ENCODE assay signal across 23 cellular contexts in the genomic region with DNA sequence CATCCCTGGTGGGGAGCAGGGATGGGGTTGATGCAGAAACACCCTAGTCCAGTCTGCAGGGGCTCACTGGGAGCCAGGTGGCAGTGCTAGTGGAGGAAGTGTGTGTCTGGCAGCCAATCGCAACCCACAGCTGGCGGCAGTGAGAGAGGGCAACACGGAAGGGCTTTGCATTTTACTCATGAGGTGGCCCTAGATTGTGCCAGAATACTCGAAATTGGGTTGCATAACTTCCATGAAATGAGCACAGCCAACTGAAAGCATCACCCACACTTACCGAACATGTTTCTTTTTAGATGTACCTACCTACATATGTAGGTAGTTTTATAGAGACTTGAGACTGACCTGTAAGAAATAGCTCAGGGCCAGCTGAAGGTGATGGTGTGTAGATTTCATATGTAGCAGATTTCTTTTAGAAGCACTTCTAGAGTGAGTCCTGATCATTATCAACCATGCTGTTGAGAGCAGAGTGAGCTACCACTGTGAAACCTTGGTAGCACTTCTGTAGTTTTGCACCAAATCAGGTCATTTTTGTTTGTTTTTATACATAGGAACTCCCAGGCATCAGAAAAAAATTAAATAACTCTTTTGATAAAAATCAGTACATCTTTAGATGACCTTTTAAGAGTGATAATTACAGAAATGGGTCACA. TPM values are rescaled to one million over a fixed set of nuclear protein-coding genes. Genes with fewer than 3 reads are reported as not detected.
DNase-seq lines count a peak whose midpoint lies in the region; ATAC-seq and TF ChIP-seq lines count a peak whose summit lies in the region.
"Had no signal": no experiment of that assay in that cellular context is flagged by ENCODE, and none has a peak within 500 bp of the region (broad histone marks: within the 10 kb centered on the region; RNA-seq: fewer than 3 reads in every experiment).

No MANE protein-coding gene starts in this region.

- H3K4me1 Mint-ChIP-seq in activated T-cell treated with anti-CD3 and anti-CD28 coated beads, Interleukin-2, amount 50 U/mL, for 24 hours (ENCODE audit: low read depth) = peaks cover 75% of the 10 kb centered on the region
- H3K4me1 Mint-ChIP-seq in activated T-cell treated with anti-CD3 and anti-CD28 coated beads, Interleukin-2, amount 50 U/mL, for 72 hours (ENCODE audit: low read depth) = peaks cover 46% of the 10 kb centered on the region
- peaks cover 79% of the 10 kb centered on the region for H3K4me1 Mint-ChIP-seq in stimulated activated naive CD8-positive, alpha-beta T cell treated with anti-CD3 and anti-CD28 coated beads, Interleukin-15, Interleukin-2, amounts not matched to agents 100 ng/mL and 50 ng/mL, for 24 hours (ENCODE audit: low read depth)
- H3K4me1 Mint-ChIP-seq: CD14-positive monocyte had no signal

- no peak overlapping the region for H3K4me3 ChIP-seq in right atrium auricular region
- H3K4me3 ChIP-seq: adrenal gland, dorsolateral prefrontal cortex, gastrocnemius medialis, GM23248, skin epidermis, upper lobe of left lung had no signal

- H3K9me3 Mint-ChIP-seq in activated T-cell treated with anti-CD3 and anti-CD28 coated beads, Interleukin-2, amount 50 U/mL, for 24 hours = peaks cover 38% of the 10 kb centered on the region
- H3K9me3 Mint-ChIP-seq in activated T-cell treated with anti-CD3 and anti-CD28 coated beads, Interleukin-2, amount 50 U/mL, for 72 hours = peaks cover 14 to 19% of the 10 kb centered on the region in 2 donors
- H3K9me3 Mint-ChIP-seq in stimulated activated naive CD8-positive, alpha-beta T cell treated with anti-CD3 and anti-CD28 coated beads, Interleukin-15, Interleukin-2, amounts not matched to agents 100 ng/mL and 50 ng/mL, for 24 hours = peaks cover 30% of the 10 kb centered on the region

- H3K36me3 ChIP-seq in right atrium auricular region = peaks cover 14% of the 10 kb centered on the region
- H3K36me3 ChIP-seq: adrenal gland, gastrocnemius medialis had no signal

- H3K36me3 Mint-ChIP-seq in activated T-cell treated with anti-CD3 and anti-CD28 coated beads, Interleukin-2, amount 50 U/mL, for 24 hours (ENCODE audit: low read depth) = peaks cover 97% of the 10 kb centered on the region
- peaks cover 51 to 65% of the 10 kb centered on the region in 2 donors for H3K36me3 Mint-ChIP-seq in activated T-cell treated with anti-CD3 and anti-CD28 coated beads, Interleukin-2, amount 50 U/mL, for 72 hours (ENCODE audit: insufficient read depth in 2 of 2)
- peaks cover 94% of the 10 kb centered on the region for H3K36me3 Mint-ChIP-seq in stimulated activated naive CD8-positive, alpha-beta T cell treated with anti-CD3 and anti-CD28 coated beads, Interleukin-15, Interleukin-2, amounts not matched to agents 100 ng/mL and 50 ng/mL, for 24 hours (ENCODE audit: low read depth)

- no peaks in the 10 kb centered on the region for H3K4me1 ChIP-seq in right atrium auricular region
- H3K4me1 ChIP-seq: adrenal gland, gastrocnemius medialis, upper lobe of left lung had no signal

- peak in 1 of 2 donors; percentile 15 for ATAC-seq in activated T-cell treated with anti-CD3 and anti-CD28 coated beads, Interleukin-2, amount 50 U/mL, for 72 hours (replicated peaks in 1 of 2)
- ATAC-seq: gastrocnemius medialis had no signal

- peaks cover 3 to 18% of the 10 kb centered on the region in 2 donors for H3K9me3 ChIP-seq in right atrium auricular region
- H3K9me3 ChIP-seq: adrenal gland, gastrocnemius medialis had no signal

- no peaks in the 10 kb centered on the region for H3K27me3 ChIP-seq in right atrium auricular region
- H3K27me3 ChIP-seq: adrenal gland, dorsolateral prefrontal cortex, gastrocnemius medialis, upper lobe of left lung had no signal

- H3K27ac ChIP-seq in right atrium auricular region = no peak overlapping the region
- H3K27ac ChIP-seq: adrenal gland, dorsolateral prefrontal cortex, gastrocnemius medialis, GM23248 had no signal

- H3K27me3 Mint-ChIP-seq in activated T-cell treated with anti-CD3 and anti-CD28 coated beads, Interleukin-2, amount 50 U/mL, for 24 hours = no peaks in the 10 kb centered on the region
- no peaks in the 10 kb centered on the region for H3K27me3 Mint-ChIP-seq in activated T-cell treated with anti-CD3 and anti-CD28 coated beads, Interleukin-2, amount 50 U/mL, for 72 hours (ENCODE audit: low read depth)
- H3K27me3 Mint-ChIP-seq in stimulated activated naive CD8-positive, alpha-beta T cell treated with anti-CD3 and anti-CD28 coated beads, Interleukin-15, Interleukin-2, amounts not matched to agents 100 ng/mL and 50 ng/mL, for 24 hours = no peaks in the 10 kb centered on the region

- peak overlapping the region; percentile 62 for H3K4me3 Mint-ChIP-seq in activated T-cell treated with anti-CD3 and anti-CD28 coated beads, Interleukin-2, amount 50 U/mL, for 24 hours
- H3K4me3 Mint-ChIP-seq in activated T-cell treated with anti-CD3 and anti-CD28 coated beads, Interleukin-2, amount 50 U/mL, for 72 hours = peak overlapping the region; percentile 49 to 80
- peak overlapping the region; percentile 69 for H3K4me3 Mint-ChIP-seq in stimulated activated naive CD8-positive, alpha-beta T cell treated with anti-CD3 and anti-CD28 coated beads, Interleukin-15, Interleukin-2, amounts not matched to agents 100 ng/mL and 50 ng/mL, for 24 hours
- H3K4me3 Mint-ChIP-seq: CD14-positive monocyte had no signal

- TF ChIP-seq CTCF in right atrium auricular region (IDR thresholded peaks at IDR 0.05) = no peak

- H3K27ac Mint-ChIP-seq in activated T-cell treated with anti-CD3 and anti-CD28 coated beads, Interleukin-2, amount 50 U/mL, for 24 hours = peak overlapping the region; percentile 97
- H3K27ac Mint-ChIP-seq in activated T-cell treated with anti-CD3 and anti-CD28 coated beads, Interleukin-2, amount 50 U/mL, for 72 hours = peak overlapping the region; percentile 97
- H3K27ac Mint-ChIP-seq in stimulated activated naive CD8-positive, alpha-beta T cell treated with anti-CD3 and anti-CD28 coated beads, Interleukin-15, Interleukin-2, amounts not matched to agents 100 ng/mL and 50 ng/mL, for 24 hours = peak overlapping the region; percentile 95
- H3K27ac Mint-ChIP-seq: CD14-positive monocyte, progenitor cell of endocrine pancreas had no signal

- peak; percentile 58 for DNase-seq in activated T-cell treated with anti-CD3 and anti-CD28 coated beads, Interleukin-2, amount 50 U/mL, for 24 hours
- DNase-seq in activated T-cell treated with anti-CD3 and anti-CD28 coated beads, Interleukin-2, amount 50 U/mL, for 48 hours = no peak
- DNase-seq in activated T-cell treated with anti-CD3 and anti-CD28 coated beads, Interleukin-2, amount 50 U/mL, for 72 hours = peak in 1 of 2 donors; percentile 29
- DNase-seq in central memory CD4-positive, alpha-beta T cell = peak; percentile 10
- DNase-seq in right atrium auricular region (ENCODE audit: low spot score) (no peak), retina (no peak), NCI-H1694 treated with DMSO at 0.1 percent for 48 hours (lab: John Stamatoyannopoulos, UW) (no peak)
- DNase-seq: adrenal gland, dorsolateral prefrontal cortex, erythroblast, gastrocnemius medialis, GM23248, Karpas-422, mesenchymal stem cell, NCI-H1092, NCI-H69, upper lobe of left lung had no signal

RNA-seq across cellular contexts. Expression of a gene that starts 13.0 kb away (rescaled TPM):
- total RNA-seq in activated T-cell treated with anti-CD3 and anti-CD28 coated beads, Interleukin-2, amount 50 U/mL, for 72 hours = 10 to 100 TPM; 56.5 to 68.0 TPM
- 1 to 10 TPM; 1.9 to 5.0 TPM for total RNA-seq in right atrium auricular region
- total RNA-seq: HT-29 had no signal

RNA-seq across cellular contexts. Expression of a gene that starts 54.4 kb away (rescaled TPM):
- total RNA-seq in activated T-cell treated with anti-CD3 and anti-CD28 coated beads, Interleukin-2, amount 50 U/mL, for 72 hours = 1 to 10 TPM; 7.6 to 9.5 TPM
- 1 to 10 TPM in 1 of 2 donors, under 1 TPM in 1; 0.30 to 1.4 TPM for total RNA-seq in right atrium auricular region
- total RNA-seq: bronchial epithelial cell, GM23248, HT-29, progenitor cell of endocrine pancreas had no signal

RNA-seq across cellular contexts. Expression of a gene that starts 57.2 kb away (rescaled TPM):
- total RNA-seq in activated T-cell treated with anti-CD3 and anti-CD28 coated beads, Interleukin-2, amount 50 U/mL, for 72 hours = 1 to 10 TPM; 1.6 to 2.2 TPM
- 10 to 100 TPM in 1 of 2 donors, 1 to 10 TPM in 1; 4.8 to 65.3 TPM for total RNA-seq in right atrium auricular region
- total RNA-seq: GM23248, HT-29, progenitor cell of endocrine pancreas had no signal

Comparison
In these comparisons a context has a peak if more than half of its experiments do, and no peak if none do; other contexts are left out.
1. DNase-seq: peak in activated T-cell treated with anti-CD3 and anti-CD28 coated beads, Interleukin-2, amount 50 U/mL, for 24 hours (single experiment) and central memory CD4-positive, alpha-beta T cell (single experiment); none in activated T-cell treated with anti-CD3 and anti-CD28 coated beads, Interleukin-2, amount 50 U/mL, for 48 hours (0 of 2), right atrium auricular region (single experiment), retina (single experiment) and NCI-H1694 treated with DMSO at 0.1 percent for 48 hours (single experiment).
2. RNA of a gene that starts 13.0 kb away (total RNA-seq): 56.5 to 68.0 TPM in activated T-cell treated with anti-CD3 and anti-CD28 coated beads, Interleukin-2, amount 50 U/mL, for 72 hours; 1.9 to 5.0 TPM in right atrium auricular region; every median in the first group is over 4 times any median in the second.
3. Peak in every context shown above with its lines, with median percentiles within 50 percentile points of each other: H3K27ac Mint-ChIP-seq and H3K4me3 Mint-ChIP-seq.